ENCODE assay signal across 1 cellular context in genomic region chr7:132760241-132760616, GRCh38.
TF ChIP-seq lines count a peak whose summit lies in the region.

No MANE protein-coding gene starts in this region.

TF ChIP-seq in HepG2, 621 proteins besides CTCF, POLR2A, EP300 and RAD21 (continued from another document):
- no peak for TF ChIP-seq RERE (CRISPR knock-in tag; IDR thresholded peaks at IDR 0.05; ENCODE audit: low read depth)
- no peak for TF ChIP-seq RFXANK (CRISPR knock-in tag; IDR thresholded peaks at IDR 0.05)
- TF ChIP-seq ZHX2 (IDR thresholded peaks at IDR 0.05; ENCODE audit: low read depth), result no peak
- TF ChIP-seq ZHX2 (CRISPR knock-in tag; IDR thresholded peaks at IDR 0.05; ENCODE audit: borderline replicate concordance), result no peak
- no peak for TF ChIP-seq ZNF558 (CRISPR knock-in tag; IDR thresholded peaks at IDR 0.05; ENCODE audit: borderline replicate concordance)
- TF ChIP-seq, protein P1, sequence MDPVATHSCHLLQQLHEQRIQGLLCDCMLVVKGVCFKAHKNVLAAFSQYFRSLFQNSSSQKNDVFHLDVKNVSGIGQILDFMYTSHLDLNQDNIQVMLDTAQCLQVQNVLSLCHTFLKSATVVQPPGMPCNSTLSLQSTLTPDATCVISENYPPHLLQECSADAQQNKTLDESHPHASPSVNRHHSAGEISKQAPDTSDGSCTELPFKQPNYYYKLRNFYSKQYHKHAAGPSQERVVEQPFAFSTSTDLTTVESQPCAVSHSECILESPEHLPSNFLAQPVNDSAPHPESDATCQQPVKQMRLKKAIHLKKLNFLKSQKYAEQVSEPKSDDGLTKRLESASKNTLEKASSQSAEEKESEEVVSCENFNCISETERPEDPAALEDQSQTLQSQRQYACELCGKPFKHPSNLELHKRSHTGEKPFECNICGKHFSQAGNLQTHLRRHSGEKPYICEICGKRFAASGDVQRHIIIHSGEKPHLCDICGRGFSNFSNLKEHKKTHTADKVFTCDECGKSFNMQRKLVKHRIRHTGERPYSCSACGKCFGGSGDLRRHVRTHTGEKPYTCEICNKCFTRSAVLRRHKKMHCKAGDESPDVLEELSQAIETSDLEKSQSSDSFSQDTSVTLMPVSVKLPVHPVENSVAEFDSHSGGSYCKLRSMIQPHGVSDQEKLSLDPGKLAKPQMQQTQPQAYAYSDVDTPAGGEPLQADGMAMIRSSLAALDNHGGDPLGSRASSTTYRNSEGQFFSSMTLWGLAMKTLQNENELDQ (CRISPR knock-in tag; IDR thresholded peaks at IDR 0.05; ENCODE audit: borderline replicate concordance), result no peak
- no peak for TF ChIP-seq JUN (CRISPR knock-in tag; IDR thresholded peaks at IDR 0.05)
- TF ChIP-seq KLF9 (CRISPR knock-in tag; IDR thresholded peaks at IDR 0.05; ENCODE audit: low read depth), result no peak
- no peak for TF ChIP-seq EHMT2 (IDR thresholded peaks at IDR 0.05; ENCODE audit: borderline replicate concordance, low read depth, low read length)
